31 cellular contexts compared by ENCODE assay signal in genomic region chr19:51746731-51747130, GRCh38. TPM values are rescaled to one million over a fixed set of nuclear protein-coding genes. Genes with fewer than 3 reads are reported as not detected.
"Had no signal": no experiment of that assay in that cellular context is flagged by ENCODE, and none has a peak within 500 bp of the region (broad histone marks: within the 10 kb centered on the region; RNA-seq: fewer than 3 reads in every experiment).

No MANE protein-coding gene starts in this region.

- H3K4me1 ChIP-seq: ascending aorta had no signal

- H3K9me3 ChIP-seq: ascending aorta had no signal

- H3K4me3 ChIP-seq: ascending aorta had no signal

- H3K36me3 ChIP-seq: ascending aorta, WERI-Rb-1 had no signal

- DNase-seq: activated CD4-positive, alpha-beta memory T cell treated with anti-CD3 and anti-CD28 coated beads, Interleukin-2, amount 10 ng/mL, durations not matched to agents 7 days and 5 days; activated CD4-positive, alpha-beta T cell treated with anti-CD3 and anti-CD28 coated beads for 1 hour; activated CD4-positive, alpha-beta T cell treated with anti-CD3 and anti-CD28 coated beads for 36 hours; activated CD4-positive, alpha-beta T cell treated with anti-CD3 and anti-CD28 coated beads for 48 hours; activated CD4-positive, alpha-beta T cell treated with anti-CD3 and anti-CD28 coated beads, Interleukin-2, amount 10 ng/mL, durations not matched to agents 7 days and 5 days; activated CD4-positive, alpha-beta T cell treated with anti-CD3 and anti-CD28 coated beads, Interleukin-2, amount 50 U/mL, for 48 hours; activated CD4-positive, CD25-positive, alpha-beta regulatory T cell; activated CD8-positive, alpha-beta memory T cell treated with anti-CD3 and anti-CD28 coated beads for 24 hours; activated CD8-positive, alpha-beta memory T cell treated with anti-CD3 and anti-CD28 coated beads, Interleukin-2, amount 10 ng/mL, durations not matched to agents 7 days and 5 days; activated CD8-positive, alpha-beta memory T cell treated with anti-CD3 and anti-CD28 coated beads, Interleukin-2, amount 50 U/mL, for 48 hours; activated CD8-positive, alpha-beta T cell treated with anti-CD3 and anti-CD28 coated beads, Interleukin-2, amount 10 ng/mL, durations not matched to agents 7 days and 5 days; activated effector memory CD4-positive, alpha-beta T cell treated with Interleukin-2 at 50 U/mL for 16 hours; activated gamma-delta T cell; activated naive CD4-positive, alpha-beta T cell treated with anti-CD3 and anti-CD28 coated beads, Interleukin-2, amount 10 ng/mL, durations not matched to agents 7 days and 5 days; activated naive CD4-positive, alpha-beta T cell treated with Interleukin-2 at 50 U/mL for 16 hours; activated naive CD8-positive, alpha-beta T cell treated with anti-CD3 and anti-CD28 coated beads, Interleukin-2, amount 10 ng/mL, durations not matched to agents 7 days and 5 days; activated naive CD8-positive, alpha-beta T cell treated with anti-CD3 and anti-CD28 coated beads, Interleukin-2, amount 50 U/mL, for 24 hours; activated T-cell treated with anti-CD3 and anti-CD28 coated beads, Interleukin-2, amount 50 U/mL, for 24 hours; activated T-cell treated with anti-CD3 and anti-CD28 coated beads, Interleukin-2, amount 50 U/mL, for 48 hours; amygdala; anterior cingulate cortex; central memory CD4-positive, alpha-beta T cell; T-cell; T-helper 17 cell; WERI-Rb-1 had no signal

- ATAC-seq: activated CD4-positive, alpha-beta T cell treated with anti-CD3 and anti-CD28 coated beads for 36 hours; activated CD4-positive, CD25-positive, alpha-beta regulatory T cell treated with anti-CD3 and anti-CD28 coated beads, Interleukin-2, amount 50 U/mL, for 24 hours; activated CD8-positive, alpha-beta memory T cell treated with anti-CD3 and anti-CD28 coated beads, Interleukin-2, amount 10 ng/mL, durations not matched to agents 7 days and 5 days; activated CD8-positive, alpha-beta T cell treated with anti-CD3 and anti-CD28 coated beads, Interleukin-2, amount 10 ng/mL, durations not matched to agents 7 days and 5 days; activated naive CD8-positive, alpha-beta T cell treated with anti-CD3 and anti-CD28 coated beads, Interleukin-2, amount 50 U/mL, for 24 hours; T-cell; T-helper 17 cell; WTC11 had no signal

- H3K27me3 ChIP-seq: ascending aorta had no signal

- H3K27ac ChIP-seq: ascending aorta, WERI-Rb-1 had no signal

RNA-seq across cellular contexts. Expression of gene FPR1, which starts 4.9 kb away (rescaled TPM):
- total RNA-seq: activated CD4-positive, alpha-beta memory T cell treated with anti-CD3 and anti-CD28 coated beads, Interleukin-2, amount 10 ng/mL, durations not matched to agents 7 days and 5 days; activated CD4-positive, alpha-beta T cell treated with anti-CD3 and anti-CD28 coated beads for 36 hours; activated CD4-positive, alpha-beta T cell treated with anti-CD3 and anti-CD28 coated beads, Interleukin-2, amount 10 ng/mL, durations not matched to agents 7 days and 5 days; activated CD8-positive, alpha-beta memory T cell treated with anti-CD3 and anti-CD28 coated beads, Interleukin-2, amount 10 ng/mL, durations not matched to agents 7 days and 5 days; activated CD8-positive, alpha-beta T cell treated with anti-CD3 and anti-CD28 coated beads, Interleukin-2, amount 10 ng/mL, durations not matched to agents 7 days and 5 days; activated naive CD8-positive, alpha-beta T cell treated with anti-CD3 and anti-CD28 coated beads, Interleukin-2, amount 10 ng/mL, durations not matched to agents 7 days and 5 days; activated T-helper 2 cell treated with anti-CD3 and anti-CD28 coated beads, Interferon-gamma antibody, Interleukin-2, Interleukin-4, amounts not matched to agents 10 μg/mL and 5 μg/mL and 100 μg/mL, durations not matched to agents 14 hours and 24 hours and 36 hours; T-helper 1 cell treated with Interleukin-12 subunit alpha and Interleukin-12 subunit beta and Interleukin-4 antibody, amounts not matched to agents 30 ng/mL and 1 ng/mL, for 36 hours; T-helper 2 cell treated with Interferon-gamma antibody and Interleukin-4, amounts not matched to agents 100 ng/mL and 5 ng/mL, for 36 hours had no signal

RNA-seq across cellular contexts. Expression of gene FPR2, which starts 14.2 kb away (rescaled TPM):
- total RNA-seq: activated CD4-positive, alpha-beta memory T cell treated with anti-CD3 and anti-CD28 coated beads, Interleukin-2, amount 10 ng/mL, durations not matched to agents 7 days and 5 days; activated CD4-positive, alpha-beta T cell treated with anti-CD3 and anti-CD28 coated beads for 36 hours; activated CD4-positive, alpha-beta T cell treated with anti-CD3 and anti-CD28 coated beads, Interleukin-2, amount 10 ng/mL, durations not matched to agents 7 days and 5 days; activated CD8-positive, alpha-beta memory T cell treated with anti-CD3 and anti-CD28 coated beads, Interleukin-2, amount 10 ng/mL, durations not matched to agents 7 days and 5 days; activated CD8-positive, alpha-beta T cell treated with anti-CD3 and anti-CD28 coated beads, Interleukin-2, amount 10 ng/mL, durations not matched to agents 7 days and 5 days; activated naive CD8-positive, alpha-beta T cell treated with anti-CD3 and anti-CD28 coated beads, Interleukin-2, amount 10 ng/mL, durations not matched to agents 7 days and 5 days; activated T-helper 2 cell treated with anti-CD3 and anti-CD28 coated beads, Interferon-gamma antibody, Interleukin-2, Interleukin-4, amounts not matched to agents 10 μg/mL and 5 μg/mL and 100 μg/mL, durations not matched to agents 14 hours and 24 hours and 36 hours; T-cell; T-helper 1 cell treated with Interleukin-12 subunit alpha and Interleukin-12 subunit beta and Interleukin-4 antibody, amounts not matched to agents 30 ng/mL and 1 ng/mL, for 36 hours; T-helper 2 cell treated with Interferon-gamma antibody and Interleukin-4, amounts not matched to agents 100 ng/mL and 5 ng/mL, for 36 hours had no signal

RNA-seq across cellular contexts. Expression of gene HAS1, which starts 22.9 kb away (rescaled TPM):
- total RNA-seq: activated CD4-positive, alpha-beta memory T cell treated with anti-CD3 and anti-CD28 coated beads, Interleukin-2, amount 10 ng/mL, durations not matched to agents 7 days and 5 days; activated CD4-positive, alpha-beta T cell treated with anti-CD3 and anti-CD28 coated beads for 36 hours; activated CD4-positive, alpha-beta T cell treated with anti-CD3 and anti-CD28 coated beads, Interleukin-2, amount 10 ng/mL, durations not matched to agents 7 days and 5 days; activated CD8-positive, alpha-beta memory T cell treated with anti-CD3 and anti-CD28 coated beads, Interleukin-2, amount 10 ng/mL, durations not matched to agents 7 days and 5 days; activated CD8-positive, alpha-beta T cell treated with anti-CD3 and anti-CD28 coated beads, Interleukin-2, amount 10 ng/mL, durations not matched to agents 7 days and 5 days; activated naive CD8-positive, alpha-beta T cell treated with anti-CD3 and anti-CD28 coated beads, Interleukin-2, amount 10 ng/mL, durations not matched to agents 7 days and 5 days; activated T-helper 2 cell treated with anti-CD3 and anti-CD28 coated beads, Interferon-gamma antibody, Interleukin-2, Interleukin-4, amounts not matched to agents 10 μg/mL and 5 μg/mL and 100 μg/mL, durations not matched to agents 14 hours and 24 hours and 36 hours; T-cell; T-helper 1 cell treated with Interleukin-12 subunit alpha and Interleukin-12 subunit beta and Interleukin-4 antibody, amounts not matched to agents 30 ng/mL and 1 ng/mL, for 36 hours; T-helper 17 cell; T-helper 2 cell treated with Interferon-gamma antibody and Interleukin-4, amounts not matched to agents 100 ng/mL and 5 ng/mL, for 36 hours had no signal

RNA-seq across cellular contexts. Expression of gene FPR3, which starts 48.2 kb away (rescaled TPM):
- total RNA-seq: activated CD4-positive, alpha-beta memory T cell treated with anti-CD3 and anti-CD28 coated beads, Interleukin-2, amount 10 ng/mL, durations not matched to agents 7 days and 5 days; activated CD4-positive, alpha-beta T cell treated with anti-CD3 and anti-CD28 coated beads for 36 hours; activated CD4-positive, alpha-beta T cell treated with anti-CD3 and anti-CD28 coated beads, Interleukin-2, amount 10 ng/mL, durations not matched to agents 7 days and 5 days; activated CD8-positive, alpha-beta memory T cell treated with anti-CD3 and anti-CD28 coated beads, Interleukin-2, amount 10 ng/mL, durations not matched to agents 7 days and 5 days; activated CD8-positive, alpha-beta T cell treated with anti-CD3 and anti-CD28 coated beads, Interleukin-2, amount 10 ng/mL, durations not matched to agents 7 days and 5 days; activated T-helper 2 cell treated with anti-CD3 and anti-CD28 coated beads, Interferon-gamma antibody, Interleukin-2, Interleukin-4, amounts not matched to agents 10 μg/mL and 5 μg/mL and 100 μg/mL, durations not matched to agents 14 hours and 24 hours and 36 hours; T-helper 1 cell treated with Interleukin-12 subunit alpha and Interleukin-12 subunit beta and Interleukin-4 antibody, amounts not matched to agents 30 ng/mL and 1 ng/mL, for 36 hours; T-helper 17 cell; T-helper 2 cell treated with Interferon-gamma antibody and Interleukin-4, amounts not matched to agents 100 ng/mL and 5 ng/mL, for 36 hours; WTC11 had no signal
